In the genomic region with DNA sequence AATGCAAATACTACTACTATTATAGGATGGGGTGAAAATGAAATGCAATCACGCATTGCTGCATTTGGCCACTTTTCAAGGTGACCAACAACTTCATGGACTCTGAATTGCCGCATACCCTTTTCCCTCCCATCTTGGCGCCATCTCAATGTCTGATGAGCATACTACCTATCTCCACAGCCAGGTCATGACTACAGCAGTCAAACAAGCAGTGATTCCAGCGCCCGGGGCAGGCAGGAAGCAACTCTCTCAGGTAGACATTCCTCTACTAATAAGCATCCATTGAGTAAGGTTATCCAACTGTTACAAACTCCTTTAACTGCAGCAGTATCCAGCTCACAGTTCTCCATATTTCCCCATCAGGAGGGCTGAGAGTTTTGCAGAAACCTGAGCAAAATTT, we compare ENCODE assay signal across 1 cellular context.
TF ChIP-seq lines count a peak whose summit lies in the region.

No MANE protein-coding gene starts in this region.

TF ChIP-seq in GM23338, 12 proteins besides CTCF, POLR2A, EP300 and RAD21 (continued from another document):
- TF ChIP-seq, protein P1, sequence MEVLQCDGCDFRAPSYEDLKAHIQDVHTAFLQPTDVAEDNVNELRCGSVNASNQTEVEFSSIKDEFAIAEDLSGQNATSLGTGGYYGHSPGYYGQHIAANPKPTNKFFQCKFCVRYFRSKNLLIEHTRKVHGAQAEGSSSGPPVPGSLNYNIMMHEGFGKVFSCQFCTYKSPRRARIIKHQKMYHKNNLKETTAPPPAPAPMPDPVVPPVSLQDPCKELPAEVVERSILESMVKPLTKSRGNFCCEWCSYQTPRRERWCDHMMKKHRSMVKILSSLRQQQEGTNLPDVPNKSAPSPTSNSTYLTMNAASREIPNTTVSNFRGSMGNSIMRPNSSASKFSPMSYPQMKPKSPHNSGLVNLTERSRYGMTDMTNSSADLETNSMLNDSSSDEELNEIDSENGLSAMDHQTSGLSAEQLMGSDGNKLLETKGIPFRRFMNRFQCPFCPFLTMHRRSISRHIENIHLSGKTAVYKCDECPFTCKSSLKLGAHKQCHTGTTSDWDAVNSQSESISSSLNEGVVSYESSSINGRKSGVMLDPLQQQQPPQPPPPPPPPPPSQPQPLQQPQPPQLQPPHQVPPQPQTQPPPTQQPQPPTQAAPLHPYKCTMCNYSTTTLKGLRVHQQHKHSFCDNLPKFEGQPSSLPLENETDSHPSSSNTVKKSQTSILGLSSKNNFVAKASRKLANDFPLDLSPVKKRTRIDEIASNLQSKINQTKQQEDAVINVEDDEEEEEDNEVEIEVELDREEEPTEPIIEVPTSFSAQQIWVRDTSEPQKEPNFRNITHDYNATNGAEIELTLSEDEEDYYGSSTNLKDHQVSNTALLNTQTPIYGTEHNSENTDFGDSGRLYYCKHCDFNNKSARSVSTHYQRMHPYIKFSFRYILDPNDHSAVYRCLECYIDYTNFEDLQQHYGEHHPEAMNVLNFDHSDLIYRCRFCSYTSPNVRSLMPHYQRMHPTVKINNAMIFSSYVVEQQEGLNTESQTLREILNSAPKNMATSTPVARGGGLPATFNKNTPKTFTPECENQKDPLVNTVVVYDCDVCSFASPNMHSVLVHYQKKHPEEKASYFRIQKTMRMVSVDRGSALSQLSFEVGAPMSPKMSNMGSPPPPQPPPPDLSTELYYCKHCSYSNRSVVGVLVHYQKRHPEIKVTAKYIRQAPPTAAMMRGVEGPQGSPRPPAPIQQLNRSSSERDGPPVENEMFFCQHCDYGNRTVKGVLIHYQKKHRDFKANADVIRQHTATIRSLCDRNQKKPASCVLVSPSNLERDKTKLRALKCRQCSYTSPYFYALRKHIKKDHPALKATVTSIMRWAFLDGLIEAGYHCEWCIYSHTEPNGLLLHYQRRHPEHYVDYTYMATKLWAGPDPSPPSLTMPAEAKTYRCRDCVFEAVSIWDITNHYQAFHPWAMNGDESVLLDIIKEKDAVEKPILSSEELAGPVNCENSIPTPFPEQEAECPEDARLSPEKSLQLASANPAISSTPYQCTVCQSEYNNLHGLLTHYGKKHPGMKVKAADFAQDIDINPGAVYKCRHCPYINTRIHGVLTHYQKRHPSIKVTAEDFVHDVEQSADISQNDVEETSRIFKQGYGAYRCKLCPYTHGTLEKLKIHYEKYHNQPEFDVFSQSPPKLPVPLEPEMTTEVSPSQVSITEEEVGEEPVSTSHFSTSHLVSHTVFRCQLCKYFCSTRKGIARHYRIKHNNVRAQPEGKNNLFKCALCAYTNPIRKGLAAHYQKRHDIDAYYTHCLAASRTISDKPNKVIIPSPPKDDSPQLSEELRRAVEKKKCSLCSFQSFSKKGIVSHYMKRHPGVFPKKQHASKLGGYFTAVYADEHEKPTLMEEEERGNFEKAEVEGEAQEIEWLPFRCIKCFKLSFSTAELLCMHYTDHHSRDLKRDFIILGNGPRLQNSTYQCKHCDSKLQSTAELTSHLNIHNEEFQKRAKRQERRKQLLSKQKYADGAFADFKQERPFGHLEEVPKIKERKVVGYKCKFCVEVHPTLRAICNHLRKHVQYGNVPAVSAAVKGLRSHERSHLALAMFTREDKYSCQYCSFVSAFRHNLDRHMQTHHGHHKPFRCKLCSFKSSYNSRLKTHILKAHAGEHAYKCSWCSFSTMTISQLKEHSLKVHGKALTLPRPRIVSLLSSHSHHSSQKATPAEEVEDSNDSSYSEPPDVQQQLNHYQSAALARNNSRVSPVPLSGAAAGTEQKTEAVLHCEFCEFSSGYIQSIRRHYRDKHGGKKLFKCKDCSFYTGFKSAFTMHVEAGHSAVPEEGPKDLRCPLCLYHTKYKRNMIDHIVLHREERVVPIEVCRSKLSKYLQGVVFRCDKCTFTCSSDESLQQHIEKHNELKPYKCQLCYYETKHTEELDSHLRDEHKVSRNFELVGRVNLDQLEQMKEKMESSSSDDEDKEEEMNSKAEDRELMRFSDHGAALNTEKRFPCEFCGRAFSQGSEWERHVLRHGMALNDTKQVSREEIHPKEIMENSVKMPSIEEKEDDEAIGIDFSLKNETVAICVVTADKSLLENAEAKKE (CRISPR knock-in tag; IDR thresholded peaks at IDR 0.05), result no peak
